11 cellular contexts compared by ENCODE assay signal in the genomic region with DNA sequence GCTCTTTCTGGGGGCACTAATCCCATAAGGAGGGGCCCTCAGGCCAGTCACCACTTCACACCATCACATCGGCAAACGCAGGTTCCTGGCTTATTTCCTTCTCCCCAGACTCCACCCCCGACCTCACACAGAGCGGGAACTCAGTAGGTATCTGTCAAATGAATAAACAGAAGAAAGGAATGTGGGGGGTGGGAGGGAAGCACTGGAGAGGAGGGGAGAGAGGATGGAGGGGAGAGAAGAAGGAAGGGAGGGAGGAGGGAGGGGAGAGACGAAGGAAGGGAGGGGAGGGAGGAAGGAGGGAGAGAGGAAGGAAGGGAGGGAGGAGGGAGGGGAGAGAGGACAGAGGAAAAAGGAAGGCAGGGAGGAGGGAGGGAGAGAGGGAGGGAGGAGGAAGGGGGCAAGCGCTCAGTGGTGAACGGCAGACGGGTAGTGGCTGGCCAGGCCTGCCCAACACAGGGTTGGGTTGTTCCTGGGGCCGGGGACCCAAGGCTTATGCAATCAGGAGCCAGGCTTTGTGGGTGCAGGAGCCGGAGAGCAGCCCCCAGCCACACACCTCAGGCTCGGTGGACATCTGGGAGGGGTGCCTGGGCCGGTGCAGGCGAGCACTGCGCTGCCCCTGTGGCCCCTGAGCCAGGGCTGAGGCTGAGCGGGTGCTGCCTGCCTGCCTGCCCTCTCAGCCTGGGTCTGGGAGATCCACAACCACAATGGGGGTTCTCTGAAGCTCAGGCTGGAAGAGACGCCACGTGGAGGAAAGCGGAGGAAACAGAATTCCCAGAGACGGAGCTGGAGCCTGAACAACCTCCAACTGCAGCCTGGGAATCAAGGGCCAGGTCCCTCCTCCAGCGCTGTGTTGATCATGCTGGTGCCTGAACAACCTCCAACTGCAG. TPM values are rescaled to one million over a fixed set of nuclear protein-coding genes. Genes with fewer than 3 reads are reported as not detected.
DNase-seq lines count a peak whose midpoint lies in the region; ATAC-seq and TF ChIP-seq lines count a peak whose summit lies in the region.
"Had no signal": no experiment of that assay in that cellular context is flagged by ENCODE, and none has a peak within 500 bp of the region (broad histone marks: within the 10 kb centered on the region; RNA-seq: fewer than 3 reads in every experiment).

No MANE protein-coding gene starts in this region.

- CTCF ChIA-PET in RWPE1 (lab: Yijun Ruan, JAX), result no interaction called here

- peak overlapping the region in 1 of 2 donors; percentile 85 for H3K27ac Mint-ChIP-seq in stimulated activated naive CD8-positive, alpha-beta T cell treated with anti-CD3 and anti-CD28 coated beads, Interleukin-15, amount 100 ng/mL, for 72 hours
- no peak overlapping the region for H3K27ac Mint-ChIP-seq in chondrocyte (ENCODE audit: unreplicated experiment)
- H3K27ac Mint-ChIP-seq: type B pancreatic cell had no signal

- POLR2A ChIA-PET in RWPE1 (lab: Yijun Ruan, JAX; ENCODE audit: low non-redundant PET), result no interaction called here

- H3K4me1 Mint-ChIP-seq in stimulated activated naive CD8-positive, alpha-beta T cell treated with anti-CD3 and anti-CD28 coated beads, Interleukin-15, amount 100 ng/mL, for 72 hours, result peaks cover 79% of the 10 kb centered on the region
- no peaks in the 10 kb centered on the region for H3K4me1 Mint-ChIP-seq in chondrocyte (ENCODE audit: low read depth)

- H3K9me3 Mint-ChIP-seq in stimulated activated naive CD8-positive, alpha-beta T cell treated with anti-CD3 and anti-CD28 coated beads, Interleukin-15, amount 100 ng/mL, for 72 hours, result no peaks in the 10 kb centered on the region
- H3K9me3 Mint-ChIP-seq in chondrocyte (ENCODE audit: low read depth), result no peaks in the 10 kb centered on the region
- H3K9me3 Mint-ChIP-seq: type B pancreatic cell had no signal

- H3K27ac ChIP-seq in RWPE1, result peak overlapping the region; percentile 51

- no peaks in the 10 kb centered on the region for H3K27me3 Mint-ChIP-seq in stimulated activated naive CD8-positive, alpha-beta T cell treated with anti-CD3 and anti-CD28 coated beads, Interleukin-15, amount 100 ng/mL, for 72 hours
- peaks cover 32% of the 10 kb centered on the region for H3K27me3 Mint-ChIP-seq in chondrocyte (ENCODE audit: low read depth)

- intact Hi-C loops in left cardiac atrium (cut with DNase I) (no loop called here), Right ventricle myocardium inferior (cut with DNase I) (no loop called here)

- DNase-seq in left cardiac atrium, result no peak
- DNase-seq in Right ventricle myocardium inferior (ENCODE audit: missing footprints), result no peak
- DNase-seq in RWPE1 (ENCODE audit: low spot score), result no peak
- peak; percentile 66 for DNase-seq in iPS DF 4.7 (ENCODE audit: extremely low read depth, low spot score)
- no peak for DNase-seq in stimulated activated naive CD8-positive, alpha-beta T cell treated with anti-CD3 and anti-CD28 coated beads, Interleukin-15, amount 100 ng/mL, for 72 hours
- DNase-seq in SIG-M5 treated with dmso at 0.1 percent for 504 hours (lab: John Stamatoyannopoulos, UW; ENCODE audit: unreplicated experiment), result no peak
- DNase-seq in chondrocyte (ENCODE audit: low spot score), result no peak
- DNase-seq: mesenchymal stem cell had no signal

- peak overlapping the region; percentile 57 to 73 for H3K4me3 Mint-ChIP-seq in stimulated activated naive CD8-positive, alpha-beta T cell treated with anti-CD3 and anti-CD28 coated beads, Interleukin-15, amount 100 ng/mL, for 72 hours
- no peak overlapping the region for H3K4me3 Mint-ChIP-seq in chondrocyte (ENCODE audit: unreplicated experiment)
- H3K4me3 Mint-ChIP-seq: type B pancreatic cell had no signal

- ATAC-seq in left cardiac atrium (peak; percentile 17 to 35), Right ventricle myocardium inferior (no peak), GM21619 (IDR thresholded peaks at IDR 0.05; ENCODE audit: unreplicated experiment) (no peak)
- ATAC-seq in stimulated activated naive CD8-positive, alpha-beta T cell treated with anti-CD3 and anti-CD28 coated beads, Interleukin-15, amount 100 ng/mL, for 72 hours, result peak; percentile 38
- ATAC-seq: activated CD4-positive, CD25-positive, alpha-beta regulatory T cell treated with anti-CD3 and anti-CD28 coated beads, Interleukin-2, amount 50 U/mL, for 24 hours had no signal

- TF ChIP-seq CTCF in RWPE1 (conservative IDR thresholded peaks at IDR 0.05; ENCODE audit: low read depth), result no peak
- TF ChIP-seq CTCF in chondrocyte (IDR thresholded peaks at IDR 0.05), result no peak

- H3K36me3 Mint-ChIP-seq in chondrocyte (ENCODE audit: low read depth), result peaks cover 1% of the 10 kb centered on the region
- H3K36me3 Mint-ChIP-seq: type B pancreatic cell had no signal

RNA-seq across cellular contexts. Expression of a gene that starts 52.5 kb away (rescaled TPM):
- total RNA-seq in left cardiac atrium (10 to 100 TPM; 46.7 to 49.4 TPM), Right ventricle myocardium inferior (51.9 TPM), chondrocyte (35.3 to 41.6 TPM (median 41.1 TPM) in 3 replicates)

Comparison
In these comparisons a context has a peak if more than half of its experiments do, and no peak if none do; other contexts are left out.
1. ATAC-seq: peak in left cardiac atrium (2 of 2) and stimulated activated naive CD8-positive, alpha-beta T cell treated with anti-CD3 and anti-CD28 coated beads, Interleukin-15, amount 100 ng/mL, for 72 hours (single experiment); none in Right ventricle myocardium inferior (single experiment) and GM21619 (single experiment).